In the genomic region with DNA sequence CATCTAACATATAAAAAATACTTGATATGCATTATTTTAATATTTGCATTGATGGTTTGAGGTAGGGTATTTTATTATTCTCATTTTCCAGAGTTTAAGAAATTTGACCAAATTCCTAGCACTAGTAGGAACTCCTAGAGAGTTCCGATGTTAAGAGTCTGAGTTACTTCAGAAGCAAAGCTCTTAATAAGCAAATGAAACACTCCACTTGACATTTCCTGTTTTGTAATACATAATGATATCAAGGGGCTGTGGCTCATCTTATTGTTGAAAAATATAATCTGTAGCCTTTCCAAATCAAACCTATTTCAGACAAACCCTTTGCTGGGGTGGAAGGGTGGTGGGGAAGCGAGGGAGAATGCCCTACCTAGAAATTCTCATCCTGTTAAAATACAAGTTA, we compare ENCODE assay signal across 20 cellular contexts.
DNase-seq lines count a peak whose midpoint lies in the region; ATAC-seq and TF ChIP-seq lines count a peak whose summit lies in the region.
"Had no signal": no experiment of that assay in that cellular context is flagged by ENCODE, and none has a peak within 500 bp of the region (broad histone marks: within the 10 kb centered on the region; RNA-seq: fewer than 3 reads in every experiment).

No MANE protein-coding gene starts in this region.

- H3K36me3 ChIP-seq in A673 (ENCODE audit: insufficient read depth, low read length, poor library complexity, severe bottlenecking) (no peaks in the 10 kb centered on the region), brain microvascular endothelial cell (replicated peaks) (no peaks in the 10 kb centered on the region), mesenchymal stem cell (ENCODE audit: control insufficient read depth in 1 of 2, insufficient read depth in 2 of 2, low read depth in 1 of 2, low read length in 2 of 2) (no peaks in the 10 kb centered on the region)

- no peak overlapping the region for H3K18ac ChIP-seq in mesenchymal stem cell (ENCODE audit: low read depth in 1 of 2, low read length in 2 of 2)

- H3K4ac ChIP-seq in mesenchymal stem cell (ENCODE audit: low read depth in 1 of 2, low read length in 2 of 2), result no peak overlapping the region

- H3K4me2 ChIP-seq in mesenchymal stem cell (ENCODE audit: low read length, poor library complexity, severe bottlenecking), result no peak overlapping the region
- H3K4me2 ChIP-seq: A549, KMS-11 had no signal

- H3K9ac ChIP-seq in mesenchymal stem cell (ENCODE audit: low read length), result no peak overlapping the region
- H3K9ac ChIP-seq: KMS-11 had no signal

- BruUV-seq in A673 (replicated peaks; lab: Mats Ljungman, UMichigan), result no TSS peak

- CTCF ChIA-PET in A673 (lab: Charles Lee), result no interaction called here

- no peak overlapping the region for H2BK120ac ChIP-seq in mesenchymal stem cell (ENCODE audit: low read depth, low read length)

- no peak for TF ChIP-seq CTCF in A673 (conservative IDR thresholded peaks at IDR 0.05; ENCODE audit: low read depth, low read length)
- TF ChIP-seq CTCF in brain microvascular endothelial cell (IDR thresholded peaks at IDR 0.05; ENCODE audit: low read depth, low read length, missing control alignments), result no peak

- in situ Hi-C loops in brain microvascular endothelial cell (cut with HindIII; ENCODE audit: low pct_ligation_motif_present, low sequenced_read_pairs), result no loop called here

- no peak overlapping the region for H2AK5ac ChIP-seq in mesenchymal stem cell (ENCODE audit: low read length, severe bottlenecking)

- H3K27ac ChIP-seq in A673 (ENCODE audit: low read depth, low read length, poor library complexity, severe bottlenecking) (no peak overlapping the region), brain microvascular endothelial cell (peak overlapping the region; percentile 80), mesenchymal stem cell (ENCODE audit: low read length, poor library complexity, severe bottlenecking) (no peak overlapping the region)
- H3K27ac ChIP-seq: A549, KMS-11 had no signal

- no peak overlapping the region for H3K14ac ChIP-seq in mesenchymal stem cell (ENCODE audit: low read length in 2 of 2)

- peaks cover 40% of the 10 kb centered on the region for H3K4me1 ChIP-seq in A673 (ENCODE audit: insufficient read depth, low read length, poor library complexity, severe bottlenecking)
- no peaks in the 10 kb centered on the region for H3K4me1 ChIP-seq in mesenchymal stem cell (ENCODE audit: control insufficient read depth, insufficient read depth, low read depth, low read length)
- H3K4me1 ChIP-seq: A549 had no signal

- ATAC-seq in HG03097 (IDR thresholded peaks at IDR 0.05; ENCODE audit: low FRiP score, unreplicated experiment) (no peak), HG03342 (IDR thresholded peaks at IDR 0.05; ENCODE audit: unreplicated experiment) (no peak)
- ATAC-seq: A549, SK-N-SH treated with all-trans-retinoic acid at 6 μM for 48 hours had no signal

- no peak overlapping the region for H3K23ac ChIP-seq in mesenchymal stem cell (ENCODE audit: low read length in 2 of 2)

- H4K91ac ChIP-seq in mesenchymal stem cell (ENCODE audit: low read length), result no peak overlapping the region

- POLR2A ChIA-PET in A673 (lab: Charles Lee; ENCODE audit: low non-redundant PET), result no interaction called here

- no peak overlapping the region for H2AFZ ChIP-seq in mesenchymal stem cell (ENCODE audit: low read depth, low read length)

- peak; percentile 65 for DNase-seq in A673 (ENCODE audit: low spot score)
- DNase-seq in EL, result peak; percentile 9
- DNase-seq in brain microvascular endothelial cell, result no peak
- DNase-seq in mesenchymal stem cell, result peak; percentile 21
- DNase-seq in T-helper 9 cell, result no peak
- no peak for DNase-seq in SIG-M5 treated with dmso at 0.1 percent for 504 hours (lab: John Stamatoyannopoulos, UW; ENCODE audit: unreplicated experiment)
- DNase-seq: CD4-positive, CD25-positive, alpha-beta regulatory T cell; H7; HFFc6; MV-4-11; NCI-H1105 treated with DMSO at 0.1 percent for 48 hours; NCI-H2029 treated with DMSO at 0.1 percent for 48 hours; NCI-H2171 treated with DMSO at 0.1 percent for 48 hours; NCI-H524 treated with DMSO at 0.1 percent for 48 hours; NCI-H82 had no signal

- no peak overlapping the region for H2BK15ac ChIP-seq in mesenchymal stem cell (ENCODE audit: low read depth, poor library complexity, severe bottlenecking)

- peaks cover 4% of the 10 kb centered on the region for H3K27me3 ChIP-seq in A673 (replicated peaks; ENCODE audit: insufficient read depth, low read depth, low read length, poor library complexity)
- no peaks in the 10 kb centered on the region for H3K27me3 ChIP-seq in brain microvascular endothelial cell (replicated peaks)
- H3K27me3 ChIP-seq in mesenchymal stem cell (ENCODE audit: control insufficient read depth in 1 of 2, insufficient read depth in 1 of 2, low read length in 2 of 2), result no peaks in the 10 kb centered on the region

- no peak overlapping the region for H2BK5ac ChIP-seq in mesenchymal stem cell (ENCODE audit: low read depth, low read length, poor library complexity, severe bottlenecking)

- intact Hi-C loops in A673 (cut with micrococcal nuclease; ENCODE audit: unreplicated experiment), result loop anchor here (5.0 kb wide), 1 partner anchor 43 kb away; no protein-coding TSS in a partner anchor

- H3K4me3 ChIP-seq in A673 (ENCODE audit: low read depth, low read length, poor library complexity, severe bottlenecking), result no peak overlapping the region
- no peak overlapping the region for H3K4me3 ChIP-seq in brain microvascular endothelial cell (ENCODE audit: low read depth, low read length)
- no peak overlapping the region for H3K4me3 ChIP-seq in mesenchymal stem cell (ENCODE audit: insufficient read depth in 1 of 2, low read depth in 1 of 2, low read length in 2 of 2)
- H3K4me3 ChIP-seq: A549 had no signal

- H3K79me1 ChIP-seq in mesenchymal stem cell (replicated peaks; ENCODE audit: low read length, poor library complexity, severe bottlenecking), result no peaks in the 10 kb centered on the region

- 100% methylated on average over 1 of the region's 2 CpGs for WGBS in mesenchymal stem cell

- no peak overlapping the region for H2BK12ac ChIP-seq in mesenchymal stem cell (ENCODE audit: low read length in 2 of 2)

- H3K9me3 ChIP-seq in A673 (ENCODE audit: low read depth, low read length, poor library complexity, severe bottlenecking), result no peaks in the 10 kb centered on the region
- no peaks in the 10 kb centered on the region for H3K9me3 ChIP-seq in mesenchymal stem cell (ENCODE audit: control insufficient read depth, low read length)
- H3K9me3 ChIP-seq: A549 had no signal

- no peak overlapping the region for H4K8ac ChIP-seq in mesenchymal stem cell (ENCODE audit: low read length)

Comparison
In these comparisons a context has a peak if more than half of its experiments do, and no peak if none do; other contexts are left out.
1. DNase-seq: peak in A673 (single experiment), EL (single experiment) and mesenchymal stem cell (single experiment); none in brain microvascular endothelial cell (single experiment), T-helper 9 cell (single experiment) and SIG-M5 treated with dmso at 0.1 percent for 504 hours (single experiment).